8 cellular contexts compared by ENCODE assay signal in the genomic region with DNA sequence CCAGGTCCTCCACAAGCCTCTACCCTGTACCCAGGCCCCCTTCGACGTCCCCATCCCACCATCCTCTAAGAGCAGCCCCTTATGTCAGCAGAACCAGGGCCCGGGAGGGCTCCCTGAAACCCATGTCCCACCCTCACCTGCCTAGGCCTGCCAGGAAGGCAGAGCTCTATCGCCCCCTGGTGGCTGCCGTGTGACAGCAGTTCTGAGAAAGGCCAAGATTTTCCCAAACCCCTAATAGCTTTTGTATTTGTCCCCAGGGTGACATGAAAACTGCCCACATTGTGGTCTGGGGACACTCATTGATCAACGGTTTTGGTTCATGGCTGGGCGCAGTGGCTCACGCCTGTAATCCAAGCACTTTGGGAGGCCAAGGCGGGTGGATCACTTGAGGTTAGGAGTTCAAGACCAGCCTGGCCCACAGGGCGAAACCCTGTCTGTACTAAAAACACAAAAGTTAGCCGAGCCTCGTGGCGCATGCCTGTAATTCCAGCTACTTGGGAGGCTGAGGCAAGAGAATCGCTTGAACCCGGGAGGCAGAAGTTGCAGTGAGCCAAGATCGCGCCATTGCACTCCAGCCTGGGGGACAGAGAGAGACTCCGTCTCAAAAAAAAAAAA. TPM values are rescaled to one million over a fixed set of nuclear protein-coding genes. Genes with fewer than 3 reads are reported as not detected.
DNase-seq lines count a peak whose midpoint lies in the region; TF ChIP-seq lines count a peak whose summit lies in the region.
"Not testable (repeated sequence)": the region's sequence is repeated elsewhere in the genome, so short reads cannot be mapped to it uniquely, and the experiment has no call there.

No MANE protein-coding gene starts in this region.

- H3K27me3 ChIP-seq in Peyer's patch; iPS DF 6.9 (ENCODE audit: control insufficient read depth, insufficient read depth, low read length): not testable (repeated sequence)
- peaks cover 0 to 36% of the 10 kb centered on the region in 2 donors for H3K27me3 ChIP-seq in tibial nerve

- not testable (repeated sequence) for H3K9me3 ChIP-seq in Peyer's patch; iPS DF 6.9 (ENCODE audit: control insufficient read depth, insufficient read depth, low read length); tibial nerve

- TF ChIP-seq EP300 in tibial nerve (IDR thresholded peaks at IDR 0.05) = not testable (repeated sequence)

- not testable (repeated sequence) for H3K4me1 ChIP-seq in Peyer's patch; iPS DF 6.9 (ENCODE audit: control insufficient read depth, insufficient read depth, low read length); tibial nerve

- not testable (repeated sequence) for TF ChIP-seq POLR2A in Peyer's patch (IDR thresholded peaks at IDR 0.05); tibial nerve (IDR thresholded peaks at IDR 0.05)

- H3K4me3 ChIP-seq in LNCaP clone FGC (ENCODE audit: low read depth, low read length); Peyer's patch; iPS DF 6.9 (ENCODE audit: low read length); retinal pigment epithelial cell (ENCODE audit: low read length); tibial nerve: not testable (repeated sequence)

- H3K27ac ChIP-seq in Peyer's patch; iPS DF 6.9 (ENCODE audit: low read length); tibial nerve: not testable (repeated sequence)

- peak; percentile 49 for DNase-seq in EL
- DNase-seq in LNCaP clone FGC (ENCODE audit: low read depth) = peak; percentile 13
- DNase-seq in Peyer's patch = peak; percentile 68 to 87 (median 82)
- DNase-seq in activated CD8-positive, alpha-beta memory T cell treated with anti-CD3 and anti-CD28 coated beads for 24 hours = peak; percentile 90
- DNase-seq in cerebellum (ENCODE audit: low spot score) = peak; percentile 78
- peak; percentile 70 for DNase-seq in iPS DF 6.9 (ENCODE audit: low read depth, low spot score)
- peak; percentile 3 for DNase-seq in retinal pigment epithelial cell (ENCODE audit: low read depth)
- DNase-seq in tibial nerve (ENCODE audit: low spot score in 2 of 2) = peak; percentile 30 to 53

- peak; percentile 95 for TF ChIP-seq CTCF in LNCaP clone FGC (IDR thresholded peaks at IDR 0.05; ENCODE audit: control insufficient read depth, extremely low read depth, insufficient read depth)
- TF ChIP-seq CTCF in Peyer's patch (IDR thresholded peaks at IDR 0.05) = peak; percentile 72 to 95 (median 84)
- TF ChIP-seq CTCF in retinal pigment epithelial cell (conservative IDR thresholded peaks at IDR 0.05; ENCODE audit: low read depth, low read length) = peak; percentile 98
- TF ChIP-seq CTCF in tibial nerve (IDR thresholded peaks at IDR 0.05) = peak; percentile 81 to 94 (median 88)

- WGBS in iPS DF 6.9 (ENCODE audit: insufficient coverage, insufficient read length) = no CpG with 5 or more reads among the region's 18 CpGs
- 30 to 35% methylated on average over 18 of the region's 18 CpGs for WGBS in tibial nerve, 2 donors

- H3K36me3 ChIP-seq in Peyer's patch; iPS DF 6.9 (ENCODE audit: control insufficient read depth, insufficient read depth, low read length); tibial nerve: not testable (repeated sequence)

RNA-seq across cellular contexts. Expression of gene CCDC27, which starts 27.7 kb away (rescaled TPM):
- total RNA-seq in Peyer's patch (not detected), cerebellum (not detected), tibial nerve (not detected)

RNA-seq across cellular contexts. Expression of gene SMIM1, which starts 48.0 kb away (rescaled TPM):
- total RNA-seq in Peyer's patch (not detected), cerebellum (1.7 TPM), tibial nerve (10 to 100 TPM in 1 of 4 donors, not detected in 3; 23.1 TPM)

Comparison
In these comparisons a context has a peak if more than half of its experiments do, and no peak if none do; other contexts are left out.
1. DNase-seq: peak in every context shown above with its lines; median percentile 90 in activated CD8-positive, alpha-beta memory T cell treated with anti-CD3 and anti-CD28 coated beads for 24 hours; 82 in Peyer's patch; 78 in cerebellum; 70 in iPS DF 6.9; 49 in EL; 42 in tibial nerve; 13 in LNCaP clone FGC; 3 in retinal pigment epithelial cell.